9 cellular contexts compared by ENCODE assay signal in genomic region chrX:50098749-50099148, GRCh38.
"Had no signal": no experiment of that assay in that cellular context is flagged by ENCODE, and none has a peak within 500 bp of the region (broad histone marks: within the 10 kb centered on the region; RNA-seq: fewer than 3 reads in every experiment).

No MANE protein-coding gene starts in this region.

- H3K4me2 ChIP-seq: GM23338, KMS-11 had no signal

- H2AFZ ChIP-seq: GM23338 had no signal

- ATAC-seq: GM23338 had no signal

- H3K27ac ChIP-seq: HL-60, KMS-11 had no signal

- FAIRE-seq: H1, H54 had no signal

- H3K4me3 ChIP-seq: GM23338 had no signal

- H3K9ac ChIP-seq: KMS-11 had no signal

- DNase-seq: H9, HCEC 1CT, Karpas-422, KBM-7 had no signal
